In the genomic region with DNA sequence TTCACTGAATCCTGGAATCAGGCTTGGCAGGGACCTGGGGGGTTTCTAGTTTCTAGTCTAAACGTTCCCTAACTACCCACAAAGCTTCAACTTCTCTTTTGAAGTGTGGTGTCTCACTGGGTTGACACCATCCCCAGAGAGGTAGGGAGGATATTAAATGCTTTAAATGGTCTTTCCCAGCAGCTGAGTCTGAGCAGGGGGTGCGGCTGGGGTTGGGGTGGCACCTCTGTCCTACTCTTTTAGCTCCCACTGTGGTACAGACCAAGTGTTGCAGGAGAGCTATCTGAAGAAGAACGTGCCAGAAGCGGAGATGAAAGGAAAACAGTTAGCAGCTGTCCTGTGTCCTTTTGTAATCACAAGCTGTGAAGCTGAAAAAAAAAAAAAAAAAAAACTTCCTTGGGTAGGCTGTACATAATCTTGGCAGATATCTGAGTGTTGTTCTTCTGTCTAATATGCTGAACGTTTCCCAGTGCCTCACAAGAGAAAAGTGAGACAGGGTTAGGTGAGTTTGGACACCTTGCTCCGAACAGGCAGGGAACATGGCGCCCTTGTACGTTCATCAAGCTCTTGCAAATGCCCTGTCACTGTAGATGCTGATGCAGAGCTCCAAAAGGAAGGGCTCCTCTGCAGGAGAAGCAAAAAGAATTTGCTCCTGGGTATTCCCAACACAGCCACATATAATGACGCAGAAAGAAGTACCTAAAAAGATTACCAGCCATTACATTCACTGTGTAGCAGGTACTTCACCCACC, we compare ENCODE assay signal across 17 cellular contexts.
DNase-seq lines count a peak whose midpoint lies in the region; ATAC-seq and TF ChIP-seq lines count a peak whose summit lies in the region.
"Had no signal": no experiment of that assay in that cellular context is flagged by ENCODE, and none has a peak within 500 bp of the region (broad histone marks: within the 10 kb centered on the region; RNA-seq: fewer than 3 reads in every experiment).

No MANE protein-coding gene starts in this region.

- H4K20me1 ChIP-seq in GM23338 (replicated peaks; ENCODE audit: insufficient read depth) (no peaks in the 10 kb centered on the region), OCI-LY7 (ENCODE audit: insufficient read depth, low read length) (no peaks in the 10 kb centered on the region)

- H3K27ac ChIP-seq in GM23338 (ENCODE audit: low read depth) (no peak overlapping the region), OCI-LY7 (ENCODE audit: low read depth, low read length, poor library complexity, severe bottlenecking) (no peak overlapping the region)

- no peak overlapping the region for H3K4me3 Mint-ChIP-seq in GM23338
- H3K4me3 Mint-ChIP-seq in progenitor cell of endocrine pancreas (ENCODE audit: low read depth): no peak overlapping the region
- no peak overlapping the region for H3K4me3 Mint-ChIP-seq in activated T-cell treated with anti-CD3 and anti-CD28 coated beads, Interleukin-2, amount 50 U/mL, for 24 hours
- H3K4me3 Mint-ChIP-seq: B cell; CD14-positive monocyte; CD8-positive, alpha-beta memory T cell; IgD-negative memory B cell had no signal

- no peak for TF ChIP-seq CTCF in GM23338 (conservative IDR thresholded peaks at IDR 0.05; ENCODE audit: low read depth in 2 of 2)
- TF ChIP-seq CTCF in OCI-LY7 (conservative IDR thresholded peaks at IDR 0.05; ENCODE audit: low read length): no peak
- no peak for TF ChIP-seq CTCF in progenitor cell of endocrine pancreas (IDR thresholded peaks at IDR 0.05; ENCODE audit: unreplicated experiment)

- H3K4me1 Mint-ChIP-seq in GM23338 (peaks cover 9% of the 10 kb centered on the region), progenitor cell of endocrine pancreas (ENCODE audit: low read depth) (no peaks in the 10 kb centered on the region)
- H3K4me1 Mint-ChIP-seq in activated T-cell treated with anti-CD3 and anti-CD28 coated beads, Interleukin-2, amount 50 U/mL, for 24 hours (ENCODE audit: low read depth): no peaks in the 10 kb centered on the region
- H3K4me1 Mint-ChIP-seq: B cell; CD14-positive monocyte; CD8-positive, alpha-beta memory T cell; IgD-negative memory B cell had no signal

- H3K4me1 ChIP-seq in GM23338 (ENCODE audit: insufficient read depth) (peaks cover 9% of the 10 kb centered on the region), OCI-LY7 (ENCODE audit: insufficient read depth, low read length, poor library complexity, severe bottlenecking) (peaks cover 29% of the 10 kb centered on the region)
- H3K4me1 ChIP-seq: Caco-2, HAP-1 had no signal

- H3K9me2 ChIP-seq in GM23338 (ENCODE audit: insufficient read depth) (no peaks in the 10 kb centered on the region), OCI-LY7 (ENCODE audit: insufficient read depth, low read length) (no peaks in the 10 kb centered on the region)

- ATAC-seq in GM23338 (no peak), GM19397 (IDR thresholded peaks at IDR 0.05; ENCODE audit: unreplicated experiment) (no peak), GM21528 (IDR thresholded peaks at IDR 0.05; ENCODE audit: low FRiP score, unreplicated experiment) (no peak)

- no peaks in the 10 kb centered on the region for H3K27me3 ChIP-seq in GM23338 (ENCODE audit: insufficient read depth)

- POLR2A ChIA-PET in OCI-LY7 (lab: Charles Lee): interaction anchor here (0.6 to 3.2 kb wide), 7 partner anchors 11 to 666 kb away, joined by 3 to 17 read pairs (median 4); no protein-coding TSS in a partner anchor

- H3K36me3 ChIP-seq in GM23338 (ENCODE audit: insufficient read depth) (no peaks in the 10 kb centered on the region), OCI-LY7 (ENCODE audit: insufficient read depth, low read length) (no peaks in the 10 kb centered on the region)
- H3K36me3 ChIP-seq: HAP-1 had no signal

- H3K4me3 ChIP-seq in GM23338: no peak overlapping the region
- H3K4me3 ChIP-seq in OCI-LY7 (ENCODE audit: low read depth, low read length, poor library complexity, severe bottlenecking): no peak overlapping the region
- H3K4me3 ChIP-seq: HAP-1 had no signal

- H3K36me3 Mint-ChIP-seq in GM23338 (ENCODE audit: low read depth) (no peaks in the 10 kb centered on the region), progenitor cell of endocrine pancreas (ENCODE audit: insufficient read depth) (no peaks in the 10 kb centered on the region)
- no peaks in the 10 kb centered on the region for H3K36me3 Mint-ChIP-seq in activated T-cell treated with anti-CD3 and anti-CD28 coated beads, Interleukin-2, amount 50 U/mL, for 24 hours (ENCODE audit: low read depth)
- H3K36me3 Mint-ChIP-seq: CD14-positive monocyte; CD8-positive, alpha-beta memory T cell; IgD-negative memory B cell had no signal

- intact Hi-C loops in OCI-LY7 (cut with micrococcal nuclease; ENCODE audit: unreplicated experiment): no loop called here

- no peaks in the 10 kb centered on the region for H3K9me3 ChIP-seq in OCI-LY7 (ENCODE audit: low read length)
- H3K9me3 ChIP-seq: Caco-2, HAP-1 had no signal

- H3K27ac Mint-ChIP-seq in GM23338: peak overlapping the region; percentile 76; the same call in 1 of the 2 replicates
- H3K27ac Mint-ChIP-seq in progenitor cell of endocrine pancreas: peak overlapping the region; percentile 65
- no peak overlapping the region for H3K27ac Mint-ChIP-seq in activated T-cell treated with anti-CD3 and anti-CD28 coated beads, Interleukin-2, amount 50 U/mL, for 24 hours
- H3K27ac Mint-ChIP-seq: B cell; CD14-positive monocyte; CD8-positive, alpha-beta memory T cell; IgD-negative memory B cell had no signal

- no peaks in the 10 kb centered on the region for H3K9me3 Mint-ChIP-seq in GM23338
- H3K9me3 Mint-ChIP-seq in progenitor cell of endocrine pancreas (ENCODE audit: low read depth): no peaks in the 10 kb centered on the region
- peaks cover 4% of the 10 kb centered on the region for H3K9me3 Mint-ChIP-seq in activated T-cell treated with anti-CD3 and anti-CD28 coated beads, Interleukin-2, amount 50 U/mL, for 24 hours

- no peak overlapping the region for H3K4me2 ChIP-seq in GM23338
- H3K4me2 ChIP-seq in OCI-LY7 (ENCODE audit: low read length): no peak overlapping the region

- no peak overlapping the region for H2AFZ ChIP-seq in GM23338
- H2AFZ ChIP-seq in OCI-LY7 (ENCODE audit: low read length): peak overlapping the region; percentile 58; the same call in 1 of the 2 replicates

- H3F3A ChIP-seq in GM23338 (replicated peaks; ENCODE audit: low read depth): no peaks in the 10 kb centered on the region

- H3K79me2 ChIP-seq in GM23338 (replicated peaks; ENCODE audit: insufficient read depth) (no peaks in the 10 kb centered on the region), OCI-LY7 (ENCODE audit: insufficient read depth, low read depth, low read length) (no peaks in the 10 kb centered on the region)

- CTCF ChIA-PET in OCI-LY7 (lab: Charles Lee; ENCODE audit: unreplicated experiment): no interaction called here

- BruUV-seq in OCI-LY7 (replicated peaks; lab: Mats Ljungman, UMichigan): no TSS peak

- H3K27me3 Mint-ChIP-seq in GM23338 (ENCODE audit: insufficient read depth, low read depth, poor library complexity) (peaks cover 1% of the 10 kb centered on the region), progenitor cell of endocrine pancreas (no peaks in the 10 kb centered on the region)
- H3K27me3 Mint-ChIP-seq in activated T-cell treated with anti-CD3 and anti-CD28 coated beads, Interleukin-2, amount 50 U/mL, for 24 hours: peaks cover 2% of the 10 kb centered on the region
- H3K27me3 Mint-ChIP-seq: CD8-positive, alpha-beta memory T cell had no signal

- DNase-seq in GM23338 (ENCODE audit: low spot score): no peak
- peak; percentile 31 for DNase-seq in OCI-LY7 (ENCODE audit: low spot score)
- DNase-seq in inferior parietal cortex (ENCODE audit: extremely low spot score): peak; percentile 28
- no peak for DNase-seq in progenitor cell of endocrine pancreas (ENCODE audit: low spot score, unreplicated experiment)
- DNase-seq in nucleus accumbens (lab: John Stamatoyannopoulos, UW): no peak
- no peak for DNase-seq in activated T-cell treated with anti-CD3 and anti-CD28 coated beads, Interleukin-2, amount 50 U/mL, for 24 hours
- DNase-seq: Caco-2; CD8-positive, alpha-beta memory T cell; DND-41; GF-D8; GOT3 had no signal

TF ChIP-seq in GM23338, 12 proteins besides CTCF, POLR2A, EP300 and RAD21 (continues in another document):
- no peak for TF ChIP-seq JUNB (IDR thresholded peaks at IDR 0.05; ENCODE audit: unreplicated experiment)
- TF ChIP-seq ZNF114 (CRISPR knock-in tag; IDR thresholded peaks at IDR 0.05): no peak
- no peak for TF ChIP-seq ETS1 (IDR thresholded peaks at IDR 0.05)

Comparison
In these comparisons a context has a peak if more than half of its experiments do, and no peak if none do; other contexts are left out.
1. DNase-seq: peak in OCI-LY7 (single experiment) and inferior parietal cortex (single experiment); none in GM23338 (single experiment), progenitor cell of endocrine pancreas (single experiment), nucleus accumbens (0 of 56) and activated T-cell treated with anti-CD3 and anti-CD28 coated beads, Interleukin-2, amount 50 U/mL, for 24 hours (single experiment).